8 cellular contexts compared by ENCODE assay signal in genomic region chr10:106705576-106706526, GRCh38.
DNase-seq lines count a peak whose midpoint lies in the region; ATAC-seq, FAIRE-seq and TF ChIP-seq lines count a peak whose summit lies in the region.

No MANE protein-coding gene starts in this region.

- H3K36me3 ChIP-seq in bronchial epithelial cell (ENCODE audit: control insufficient read depth, insufficient read depth, low read length) (no peaks in the 10 kb centered on the region), kidney epithelial cell (ENCODE audit: control insufficient read depth, insufficient read depth, low read length) (no peaks in the 10 kb centered on the region)

- TF ChIP-seq CTCF in bronchial epithelial cell (IDR thresholded peaks at IDR 0.05; ENCODE audit: insufficient read depth, low read length, severe bottlenecking) = peak; percentile 78
- TF ChIP-seq CTCF in kidney epithelial cell (IDR thresholded peaks at IDR 0.05; ENCODE audit: insufficient read depth, low read length, poor library complexity, severe bottlenecking) = peak; percentile 87

- no peaks in the 10 kb centered on the region for H3K27me3 ChIP-seq in bronchial epithelial cell (ENCODE audit: control insufficient read depth, insufficient read depth, low read length)
- no peaks in the 10 kb centered on the region for H3K27me3 ChIP-seq in kidney epithelial cell (ENCODE audit: control insufficient read depth, insufficient read depth, low read length)

- FAIRE-seq in bronchial epithelial cell (lab: Jason Lieb, UNC) (no peak), HTR-8/SVneo (lab: Jason Lieb, UNC) (no peak)

- DNase-seq in DMS114 treated with DMSO at 0.1 percent for 48 hours (lab: John Stamatoyannopoulos, UW; ENCODE audit: unreplicated experiment) (peak; percentile 54), NOMO-1 treated with dmso at 0.1 percent for 144 hours (lab: John Stamatoyannopoulos, UW; ENCODE audit: unreplicated experiment) (peak; percentile 2), bronchial epithelial cell (ENCODE audit: low read depth) (peak; percentile 38), kidney epithelial cell (ENCODE audit: low read depth) (no peak), HTR-8/SVneo (ENCODE audit: insufficient read length, low spot score) (no peak)
- peak; percentile 43 for DNase-seq in stimulated activated naive CD8-positive, alpha-beta T cell treated with anti-CD3 and anti-CD28 coated beads, Interleukin-15, Interleukin-2, amounts not matched to agents 100 U/mL and 50 U/mL, for 24 hours

- no peak overlapping the region for H3K4me3 ChIP-seq in bronchial epithelial cell (ENCODE audit: low read depth, low read length)
- no peak overlapping the region for H3K4me3 ChIP-seq in kidney epithelial cell (ENCODE audit: low read depth, low read length)

- peak; percentile 63 for ATAC-seq in GM18870 (IDR thresholded peaks at IDR 0.05; ENCODE audit: unreplicated experiment)
- ATAC-seq in HG03175 (IDR thresholded peaks at IDR 0.05; ENCODE audit: unreplicated experiment) = peak; percentile 80
- ATAC-seq in stimulated activated naive CD8-positive, alpha-beta T cell treated with anti-CD3 and anti-CD28 coated beads, Interleukin-15, Interleukin-2, amounts not matched to agents 100 U/mL and 50 U/mL, for 24 hours = no peak

Comparison
In these comparisons a context has a peak if more than half of its experiments do, and no peak if none do; other contexts are left out.
1. DNase-seq: peak in DMS114 treated with DMSO at 0.1 percent for 48 hours (single experiment), NOMO-1 treated with dmso at 0.1 percent for 144 hours (single experiment), bronchial epithelial cell (single experiment) and stimulated activated naive CD8-positive, alpha-beta T cell treated with anti-CD3 and anti-CD28 coated beads, Interleukin-15, Interleukin-2, amounts not matched to agents 100 U/mL and 50 U/mL, for 24 hours (single experiment); none in kidney epithelial cell (single experiment) and HTR-8/SVneo (single experiment).